ENCODE assay signal across 1 cellular context in the genomic region with DNA sequence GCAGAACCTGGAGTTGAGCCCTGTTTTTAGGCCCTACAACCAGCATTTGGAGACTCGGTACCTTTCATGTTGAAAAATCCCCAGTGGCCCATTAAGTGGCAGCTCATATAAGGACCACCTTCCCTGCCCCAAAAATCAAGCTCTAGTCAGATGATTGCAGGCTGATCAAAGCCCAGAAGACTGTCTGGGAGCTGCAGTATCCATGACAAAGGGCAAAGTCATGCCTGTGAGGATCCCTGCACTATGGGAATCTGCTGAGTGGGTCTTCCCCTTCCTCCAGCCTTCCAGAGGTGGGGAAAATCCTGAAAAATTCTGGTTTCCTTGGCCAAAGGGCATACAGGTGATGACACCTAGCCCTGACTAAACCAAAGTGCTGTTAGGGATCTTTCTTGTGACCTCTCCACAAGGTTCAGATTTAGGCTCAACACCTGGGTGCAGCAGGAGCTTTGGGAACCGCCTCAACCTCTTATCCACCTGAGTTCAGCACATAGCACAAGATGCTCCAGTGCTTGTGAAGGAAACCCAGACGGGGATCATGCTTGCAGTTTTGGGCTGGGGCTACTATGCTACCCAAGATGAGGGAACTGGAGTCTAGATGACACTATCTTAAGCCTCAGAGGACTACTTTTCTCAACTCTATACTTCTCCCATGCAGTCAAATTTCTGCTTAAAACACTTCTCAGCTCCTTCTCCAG.
TF ChIP-seq lines count a peak whose summit lies in the region.

No MANE protein-coding gene starts in this region.

TF ChIP-seq in GM12878, 131 proteins besides CTCF, POLR2A, EP300 and RAD21:
- TF ChIP-seq CBFB (IDR thresholded peaks at IDR 0.05; ENCODE audit: low read depth), result no peak
- TF ChIP-seq NFXL1 (IDR thresholded peaks at IDR 0.05; ENCODE audit: borderline replicate concordance), result no peak
- TF ChIP-seq ZNF384 (IDR thresholded peaks at IDR 0.05; ENCODE audit: borderline replicate concordance, low read depth, low read length), result no peak
- TF ChIP-seq, protein P1, sequence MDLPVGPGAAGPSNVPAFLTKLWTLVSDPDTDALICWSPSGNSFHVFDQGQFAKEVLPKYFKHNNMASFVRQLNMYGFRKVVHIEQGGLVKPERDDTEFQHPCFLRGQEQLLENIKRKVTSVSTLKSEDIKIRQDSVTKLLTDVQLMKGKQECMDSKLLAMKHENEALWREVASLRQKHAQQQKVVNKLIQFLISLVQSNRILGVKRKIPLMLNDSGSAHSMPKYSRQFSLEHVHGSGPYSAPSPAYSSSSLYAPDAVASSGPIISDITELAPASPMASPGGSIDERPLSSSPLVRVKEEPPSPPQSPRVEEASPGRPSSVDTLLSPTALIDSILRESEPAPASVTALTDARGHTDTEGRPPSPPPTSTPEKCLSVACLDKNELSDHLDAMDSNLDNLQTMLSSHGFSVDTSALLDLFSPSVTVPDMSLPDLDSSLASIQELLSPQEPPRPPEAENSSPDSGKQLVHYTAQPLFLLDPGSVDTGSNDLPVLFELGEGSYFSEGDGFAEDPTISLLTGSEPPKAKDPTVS (IDR thresholded peaks at IDR 0.05; ENCODE audit: low read depth, low read length), result no peak
- no peak for TF ChIP-seq SIX5 (IDR thresholded peaks at IDR 0.05; ENCODE audit: low read depth, low read length, severe bottlenecking)
- TF ChIP-seq ESRRA (IDR thresholded peaks at IDR 0.05; ENCODE audit: low read length), result no peak
- TF ChIP-seq TAF1 (IDR thresholded peaks at IDR 0.05; ENCODE audit: borderline replicate concordance, low read depth, low read length), result no peak
- TF ChIP-seq MXI1 (IDR thresholded peaks at IDR 0.05; ENCODE audit: low read depth, low read length), result no peak
- TF ChIP-seq CBX5 (IDR thresholded peaks at IDR 0.05; ENCODE audit: low read depth), result no peak
- TF ChIP-seq BMI1 (IDR thresholded peaks at IDR 0.05; ENCODE audit: borderline replicate concordance), result no peak
- TF ChIP-seq, protein P2, sequence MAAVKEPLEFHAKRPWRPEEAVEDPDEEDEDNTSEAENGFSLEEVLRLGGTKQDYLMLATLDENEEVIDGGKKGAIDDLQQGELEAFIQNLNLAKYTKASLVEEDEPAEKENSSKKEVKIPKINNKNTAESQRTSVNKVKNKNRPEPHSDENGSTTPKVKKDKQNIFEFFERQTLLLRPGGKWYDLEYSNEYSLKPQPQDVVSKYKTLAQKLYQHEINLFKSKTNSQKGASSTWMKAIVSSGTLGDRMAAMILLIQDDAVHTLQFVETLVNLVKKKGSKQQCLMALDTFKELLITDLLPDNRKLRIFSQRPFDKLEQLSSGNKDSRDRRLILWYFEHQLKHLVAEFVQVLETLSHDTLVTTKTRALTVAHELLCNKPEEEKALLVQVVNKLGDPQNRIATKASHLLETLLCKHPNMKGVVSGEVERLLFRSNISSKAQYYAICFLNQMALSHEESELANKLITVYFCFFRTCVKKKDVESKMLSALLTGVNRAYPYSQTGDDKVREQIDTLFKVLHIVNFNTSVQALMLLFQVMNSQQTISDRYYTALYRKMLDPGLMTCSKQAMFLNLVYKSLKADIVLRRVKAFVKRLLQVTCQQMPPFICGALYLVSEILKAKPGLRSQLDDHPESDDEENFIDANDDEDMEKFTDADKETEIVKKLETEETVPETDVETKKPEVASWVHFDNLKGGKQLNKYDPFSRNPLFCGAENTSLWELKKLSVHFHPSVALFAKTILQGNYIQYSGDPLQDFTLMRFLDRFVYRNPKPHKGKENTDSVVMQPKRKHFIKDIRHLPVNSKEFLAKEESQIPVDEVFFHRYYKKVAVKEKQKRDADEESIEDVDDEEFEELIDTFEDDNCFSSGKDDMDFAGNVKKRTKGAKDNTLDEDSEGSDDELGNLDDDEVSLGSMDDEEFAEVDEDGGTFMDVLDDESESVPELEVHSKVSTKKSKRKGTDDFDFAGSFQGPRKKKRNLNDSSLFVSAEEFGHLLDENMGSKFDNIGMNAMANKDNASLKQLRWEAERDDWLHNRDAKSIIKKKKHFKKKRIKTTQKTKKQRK (IDR thresholded peaks at IDR 0.05; ENCODE audit: low read depth, low read length), result no peak
- TF ChIP-seq PAX8 (IDR thresholded peaks at IDR 0.05), result no peak
- TF ChIP-seq SMAD5 (IDR thresholded peaks at IDR 0.05; ENCODE audit: low read depth), result no peak
- no peak for TF ChIP-seq ZBED1 (IDR thresholded peaks at IDR 0.05; ENCODE audit: borderline replicate concordance)
- no peak for TF ChIP-seq ZSCAN29 (IDR thresholded peaks at IDR 0.05)
- TF ChIP-seq SUPT20H (IDR thresholded peaks at IDR 0.05; ENCODE audit: borderline replicate concordance, control insufficient read depth, low read depth, low read length), result no peak
- TF ChIP-seq, protein P3, sequence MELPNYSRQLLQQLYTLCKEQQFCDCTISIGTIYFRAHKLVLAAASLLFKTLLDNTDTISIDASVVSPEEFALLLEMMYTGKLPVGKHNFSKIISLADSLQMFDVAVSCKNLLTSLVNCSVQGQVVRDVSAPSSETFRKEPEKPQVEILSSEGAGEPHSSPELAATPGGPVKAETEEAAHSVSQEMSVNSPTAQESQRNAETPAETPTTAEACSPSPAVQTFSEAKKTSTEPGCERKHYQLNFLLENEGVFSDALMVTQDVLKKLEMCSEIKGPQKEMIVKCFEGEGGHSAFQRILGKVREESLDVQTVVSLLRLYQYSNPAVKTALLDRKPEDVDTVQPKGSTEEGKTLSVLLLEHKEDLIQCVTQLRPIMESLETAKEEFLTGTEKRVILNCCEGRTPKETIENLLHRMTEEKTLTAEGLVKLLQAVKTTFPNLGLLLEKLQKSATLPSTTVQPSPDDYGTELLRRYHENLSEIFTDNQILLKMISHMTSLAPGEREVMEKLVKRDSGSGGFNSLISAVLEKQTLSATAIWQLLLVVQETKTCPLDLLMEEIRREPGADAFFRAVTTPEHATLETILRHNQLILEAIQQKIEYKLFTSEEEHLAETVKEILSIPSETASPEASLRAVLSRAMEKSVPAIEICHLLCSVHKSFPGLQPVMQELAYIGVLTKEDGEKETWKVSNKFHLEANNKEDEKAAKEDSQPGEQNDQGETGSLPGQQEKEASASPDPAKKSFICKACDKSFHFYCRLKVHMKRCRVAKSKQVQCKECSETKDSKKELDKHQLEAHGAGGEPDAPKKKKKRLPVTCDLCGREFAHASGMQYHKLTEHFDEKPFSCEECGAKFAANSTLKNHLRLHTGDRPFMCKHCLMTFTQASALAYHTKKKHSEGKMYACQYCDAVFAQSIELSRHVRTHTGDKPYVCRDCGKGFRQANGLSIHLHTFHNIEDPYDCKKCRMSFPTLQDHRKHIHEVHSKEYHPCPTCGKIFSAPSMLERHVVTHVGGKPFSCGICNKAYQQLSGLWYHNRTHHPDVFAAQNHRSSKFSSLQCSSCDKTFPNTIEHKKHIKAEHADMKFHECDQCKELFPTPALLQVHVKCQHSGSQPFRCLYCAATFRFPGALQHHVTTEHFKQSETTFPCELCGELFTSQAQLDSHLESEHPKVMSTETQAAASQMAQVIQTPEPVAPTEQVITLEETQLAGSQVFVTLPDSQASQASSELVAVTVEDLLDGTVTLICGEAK (IDR thresholded peaks at IDR 0.05; ENCODE audit: borderline replicate concordance), result no peak
- TF ChIP-seq EED (IDR thresholded peaks at IDR 0.05; ENCODE audit: low read depth), result no peak
